Comparison of ENCODE assay signal across 9 cellular contexts in genomic region chr10:29811751-29812427, GRCh38.
A peak's percentile ranks its signal among the peaks of the same experiment; 100 is the strongest.
DNase-seq lines count a peak whose midpoint lies in the region; ATAC-seq and TF ChIP-seq lines count a peak whose summit lies in the region.
"Had no signal": no experiment of that assay in that cellular context is flagged by ENCODE, and none has a peak within 500 bp of the region (broad histone marks: within the 10 kb centered on the region; RNA-seq: fewer than 3 reads in every experiment).

No MANE protein-coding gene starts in this region.

- DNase-seq in Caki2 (ENCODE audit: low read depth) (peak; percentile 99), NCI-H2081 (lab: John Stamatoyannopoulos, UW) (peak; percentile 35 to 67), breast epithelium (ENCODE audit: low spot score in 2 of 2) (peak in 1 of 2 donors; percentile 55), left kidney (ENCODE audit: low read depth, low spot score) (peak; percentile 54), upper lobe of left lung (no peak), KG1 (lab: John Stamatoyannopoulos, UW) (no peak)

- 11 to 19% methylated on average over 5 of the region's 5 CpGs for WGBS in upper lobe of left lung, 2 donors

- H3K4me1 ChIP-seq in breast epithelium (peaks cover 0 to 6% of the 10 kb centered on the region in 2 donors), upper lobe of left lung (peaks cover 0 to 9% (median 5%) of the 10 kb centered on the region in 4 donors)

- no peaks in the 10 kb centered on the region for H3K27me3 ChIP-seq in breast epithelium
- no peaks in the 10 kb centered on the region for H3K27me3 ChIP-seq in upper lobe of left lung

- TF ChIP-seq CTCF in breast epithelium (IDR thresholded peaks at IDR 0.05) (no peak), upper lobe of left lung (IDR thresholded peaks at IDR 0.05) (no peak)

- TF ChIP-seq EP300 in upper lobe of left lung (IDR thresholded peaks at IDR 0.05), result no peak

- H3K4me3 ChIP-seq in breast epithelium (no peak overlapping the region), upper lobe of left lung (no peak overlapping the region)

- H3K9me3 ChIP-seq in breast epithelium (no peaks in the 10 kb centered on the region), upper lobe of left lung (no peaks in the 10 kb centered on the region)

- intact Hi-C loops in breast epithelium (cut with DNase I; ENCODE audit: low total_unique reads), result no loop called here

- in situ Hi-C loops in Caki2 (cut with HindIII; ENCODE audit: low pct_unique_long_range_greater_than_20kb, low sequenced_read_pairs), result no loop called here

- H3K27ac ChIP-seq in breast epithelium, result peak overlapping the region; percentile 48 to 57
- peak overlapping the region in 1 of 4 donors; percentile 2 for H3K27ac ChIP-seq in upper lobe of left lung
- H3K27ac ChIP-seq: HL-60 had no signal

- TF ChIP-seq POLR2A in breast epithelium (IDR thresholded peaks at IDR 0.05) (no peak), upper lobe of left lung (IDR thresholded peaks at IDR 0.05) (no peak)

- H3K36me3 ChIP-seq in breast epithelium, result no peaks in the 10 kb centered on the region
- H3K36me3 ChIP-seq in upper lobe of left lung, result no peaks in the 10 kb centered on the region

- ATAC-seq in upper lobe of left lung (ENCODE audit: low FRiP score in 2 of 2) (peak; percentile 47 to 74), GM18502 (IDR thresholded peaks at IDR 0.05; ENCODE audit: poor library complexity, unreplicated experiment) (no peak), GM18909 (IDR thresholded peaks at IDR 0.05; ENCODE audit: poor library complexity, unreplicated experiment) (no peak)

Comparison
In these comparisons a context has a peak if more than half of its experiments do, and no peak if none do; other contexts are left out.
1. DNase-seq: peak in Caki2 (single experiment), NCI-H2081 (2 of 2) and left kidney (single experiment); none in upper lobe of left lung (0 of 2) and KG1 (single experiment).
2. ATAC-seq: peak in upper lobe of left lung (2 of 2); none in GM18502 (single experiment) and GM18909 (single experiment).